21 cellular contexts compared by ENCODE assay signal in the genomic region with DNA sequence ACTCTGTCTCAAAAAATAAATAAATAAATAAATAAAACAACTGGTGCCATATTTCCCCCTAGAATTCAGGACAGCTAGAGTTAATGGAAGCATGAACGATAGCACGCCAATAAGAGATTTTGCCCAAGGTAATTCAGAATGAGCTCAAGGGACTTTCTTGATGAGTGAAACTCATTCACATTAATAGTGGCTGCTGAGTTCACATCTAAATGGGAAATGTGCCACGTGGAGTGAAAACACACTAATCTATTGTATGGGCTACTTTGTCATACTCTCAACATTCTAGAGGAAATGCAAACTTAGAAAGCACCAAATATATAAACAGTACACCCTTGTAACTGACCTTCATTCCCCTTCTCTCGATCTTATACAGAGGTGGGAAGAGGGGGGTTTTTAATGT.
"Had no signal": no experiment of that assay in that cellular context is flagged by ENCODE, and none has a peak within 500 bp of the region (broad histone marks: within the 10 kb centered on the region; RNA-seq: fewer than 3 reads in every experiment).

No MANE protein-coding gene starts in this region.

- H3K36me3 Mint-ChIP-seq: activated naive CD4-positive, alpha-beta T cell treated with anti-CD3 and anti-CD28 coated beads, Interleukin-2, amount 10 ng/mL, durations not matched to agents 7 days and 5 days; activated naive CD8-positive, alpha-beta T cell treated with anti-CD3 and anti-CD28 coated beads for 36 hours; IgD-negative memory B cell had no signal

- H3K27ac Mint-ChIP-seq: activated CD4-positive, alpha-beta T cell treated with anti-CD3 and anti-CD28 coated beads, Interleukin-2, amount 10 ng/mL, durations not matched to agents 24 days and 14 days; activated naive CD4-positive, alpha-beta T cell treated with anti-CD3 and anti-CD28 coated beads, Interleukin-2, amount 10 ng/mL, durations not matched to agents 7 days and 5 days; activated naive CD8-positive, alpha-beta T cell treated with anti-CD3 and anti-CD28 coated beads for 36 hours; activated T-helper 17 cell treated with anti-CD3 and anti-CD28 coated beads, Interleukin-2, amount 50 U/mL, for 72 hours; IgD-negative memory B cell; T-helper 1 cell treated with Interleukin-12 subunit alpha and Interleukin-12 subunit beta and Interleukin-4 antibody, amounts not matched to agents 30 μg/mL and 1 μg/mL, for 36 hours had no signal

- ATAC-seq: activated T-helper 17 cell treated with anti-CD3 and anti-CD28 coated beads, Interleukin-2, amount 50 U/mL, for 72 hours; PC-3 had no signal

- H3K9me3 Mint-ChIP-seq: activated CD4-positive, alpha-beta T cell treated with anti-CD3 and anti-CD28 coated beads, Interleukin-2, amount 10 ng/mL, durations not matched to agents 24 days and 14 days; activated naive CD4-positive, alpha-beta T cell treated with anti-CD3 and anti-CD28 coated beads, Interleukin-2, amount 10 ng/mL, durations not matched to agents 7 days and 5 days; activated naive CD8-positive, alpha-beta T cell treated with anti-CD3 and anti-CD28 coated beads for 36 hours; IgD-negative memory B cell; T-helper 1 cell treated with Interleukin-12 subunit alpha and Interleukin-12 subunit beta and Interleukin-4 antibody, amounts not matched to agents 30 μg/mL and 1 μg/mL, for 36 hours had no signal

- H3K4me1 Mint-ChIP-seq: activated CD4-positive, alpha-beta T cell treated with anti-CD3 and anti-CD28 coated beads, Interleukin-2, amount 10 ng/mL, durations not matched to agents 24 days and 14 days; activated naive CD4-positive, alpha-beta T cell treated with anti-CD3 and anti-CD28 coated beads, Interleukin-2, amount 10 ng/mL, durations not matched to agents 7 days and 5 days; activated naive CD8-positive, alpha-beta T cell treated with anti-CD3 and anti-CD28 coated beads for 36 hours; activated T-helper 17 cell treated with anti-CD3 and anti-CD28 coated beads, Interleukin-2, amount 50 U/mL, for 72 hours; IgD-negative memory B cell had no signal

- H3K4me3 Mint-ChIP-seq: activated CD4-positive, alpha-beta T cell treated with anti-CD3 and anti-CD28 coated beads, Interleukin-2, amount 10 ng/mL, durations not matched to agents 24 days and 14 days; activated naive CD4-positive, alpha-beta T cell treated with anti-CD3 and anti-CD28 coated beads, Interleukin-2, amount 10 ng/mL, durations not matched to agents 7 days and 5 days; activated naive CD8-positive, alpha-beta T cell treated with anti-CD3 and anti-CD28 coated beads for 36 hours; activated T-helper 17 cell treated with anti-CD3 and anti-CD28 coated beads, Interleukin-2, amount 50 U/mL, for 72 hours; IgD-negative memory B cell; T-helper 1 cell treated with Interleukin-12 subunit alpha and Interleukin-12 subunit beta and Interleukin-4 antibody, amounts not matched to agents 30 μg/mL and 1 μg/mL, for 36 hours had no signal

- DNase-seq: activated CD4-positive, alpha-beta T cell treated with anti-CD3 and anti-CD28 coated beads for 1 hour; activated CD4-positive, alpha-beta T cell treated with anti-CD3 and anti-CD28 coated beads, Interleukin-2, amount 10 ng/mL, durations not matched to agents 24 days and 14 days; activated CD4-positive, alpha-beta T cell treated with anti-CD3 and anti-CD28 coated beads, Interleukin-2, amount 50 U/mL, for 48 hours; activated CD8-positive, alpha-beta memory T cell treated with anti-CD3 and anti-CD28 coated beads for 24 hours; activated gamma-delta T cell; activated naive CD4-positive, alpha-beta T cell treated with anti-CD3 and anti-CD28 coated beads, Interleukin-2, amount 10 ng/mL, durations not matched to agents 7 days and 5 days; activated naive CD8-positive, alpha-beta T cell treated with anti-CD3 and anti-CD28 coated beads for 36 hours; activated T-cell treated with anti-CD3 and anti-CD28 coated beads, Interleukin-2, amount 50 U/mL, for 48 hours; brain microvascular endothelial cell; KG1; NCI-H1048; NCI-H1930; NCI-H2107; NCI-H446; NCI-H524; NCI-H82; PC-3; SHP77 had no signal
